In the genomic region with DNA sequence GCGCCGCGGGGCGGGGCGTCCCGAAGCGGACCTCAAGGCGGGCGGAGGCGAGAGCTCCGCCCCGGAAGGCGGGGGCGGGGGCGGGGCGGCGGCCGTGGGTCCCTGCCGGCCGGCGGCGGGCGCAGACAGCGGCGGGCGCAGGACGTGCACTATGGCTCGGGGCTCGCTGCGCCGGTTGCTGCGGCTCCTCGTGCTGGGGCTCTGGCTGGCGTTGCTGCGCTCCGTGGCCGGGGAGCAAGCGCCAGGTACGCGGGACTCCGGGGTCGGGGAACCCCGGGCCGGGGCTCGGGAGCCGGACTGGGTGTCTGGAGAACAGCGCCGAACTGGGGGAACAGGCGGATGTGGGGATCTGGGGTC, we compare ENCODE assay signal across 1 cellular context.
TF ChIP-seq lines count a peak whose summit lies in the region.

A gene with protein sequence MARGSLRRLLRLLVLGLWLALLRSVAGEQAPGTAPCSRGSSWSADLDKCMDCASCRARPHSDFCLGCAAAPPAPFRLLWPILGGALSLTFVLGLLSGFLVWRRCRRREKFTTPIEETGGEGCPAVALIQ (plus strand): TSS at position 122 of the 357 bp plus-strand sequence. CDS start 30 bp downstream, at position 152.

TF ChIP-seq in HepG2, 621 proteins besides CTCF, POLR2A, EP300 and RAD21 (continued from another document and continues in another):
- TF ChIP-seq BCL3 (CRISPR knock-in tag; IDR thresholded peaks at IDR 0.05) = 0 out of 2 replicates have a peak, but pooled peaks have one; percentile 62
- no peak for TF ChIP-seq GLI4 (CRISPR knock-in tag; IDR thresholded peaks at IDR 0.05; ENCODE audit: borderline replicate concordance)
- no peak for TF ChIP-seq ZBTB14 (CRISPR knock-in tag; IDR thresholded peaks at IDR 0.05)
- no peak for TF ChIP-seq MZF1 (CRISPR knock-in tag; IDR thresholded peaks at IDR 0.05; ENCODE audit: borderline replicate concordance)
- TF ChIP-seq, protein P1, sequence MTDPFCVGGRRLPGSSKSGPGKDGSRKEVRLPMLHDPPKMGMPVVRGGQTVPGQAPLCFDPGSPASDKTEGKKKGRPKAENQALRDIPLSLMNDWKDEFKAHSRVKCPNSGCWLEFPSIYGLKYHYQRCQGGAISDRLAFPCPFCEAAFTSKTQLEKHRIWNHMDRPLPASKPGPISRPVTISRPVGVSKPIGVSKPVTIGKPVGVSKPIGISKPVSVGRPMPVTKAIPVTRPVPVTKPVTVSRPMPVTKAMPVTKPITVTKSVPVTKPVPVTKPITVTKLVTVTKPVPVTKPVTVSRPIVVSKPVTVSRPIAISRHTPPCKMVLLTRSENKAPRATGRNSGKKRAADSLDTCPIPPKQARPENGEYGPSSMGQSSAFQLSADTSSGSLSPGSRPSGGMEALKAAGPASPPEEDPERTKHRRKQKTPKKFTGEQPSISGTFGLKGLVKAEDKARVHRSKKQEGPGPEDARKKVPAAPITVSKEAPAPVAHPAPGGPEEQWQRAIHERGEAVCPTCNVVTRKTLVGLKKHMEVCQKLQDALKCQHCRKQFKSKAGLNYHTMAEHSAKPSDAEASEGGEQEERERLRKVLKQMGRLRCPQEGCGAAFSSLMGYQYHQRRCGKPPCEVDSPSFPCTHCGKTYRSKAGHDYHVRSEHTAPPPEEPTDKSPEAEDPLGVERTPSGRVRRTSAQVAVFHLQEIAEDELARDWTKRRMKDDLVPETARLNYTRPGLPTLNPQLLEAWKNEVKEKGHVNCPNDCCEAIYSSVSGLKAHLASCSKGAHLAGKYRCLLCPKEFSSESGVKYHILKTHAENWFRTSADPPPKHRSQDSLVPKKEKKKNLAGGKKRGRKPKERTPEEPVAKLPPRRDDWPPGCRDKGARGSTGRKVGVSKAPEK (CRISPR knock-in tag; IDR thresholded peaks at IDR 0.05; ENCODE audit: borderline replicate concordance) = no peak
- no peak for TF ChIP-seq ZNF282 (IDR thresholded peaks at IDR 0.05; ENCODE audit: partially characterized antibody)
- 0 out of 2 replicates have a peak, but pooled peaks have one; percentile 13 for TF ChIP-seq MTF1 (CRISPR knock-in tag; IDR thresholded peaks at IDR 0.05)
- TF ChIP-seq ZNF724P (CRISPR knock-in tag; IDR thresholded peaks at IDR 0.05; ENCODE audit: borderline replicate concordance) = no peak
- no peak for TF ChIP-seq ZNF468 (CRISPR knock-in tag; IDR thresholded peaks at IDR 0.05)
- TF ChIP-seq, protein P2, sequence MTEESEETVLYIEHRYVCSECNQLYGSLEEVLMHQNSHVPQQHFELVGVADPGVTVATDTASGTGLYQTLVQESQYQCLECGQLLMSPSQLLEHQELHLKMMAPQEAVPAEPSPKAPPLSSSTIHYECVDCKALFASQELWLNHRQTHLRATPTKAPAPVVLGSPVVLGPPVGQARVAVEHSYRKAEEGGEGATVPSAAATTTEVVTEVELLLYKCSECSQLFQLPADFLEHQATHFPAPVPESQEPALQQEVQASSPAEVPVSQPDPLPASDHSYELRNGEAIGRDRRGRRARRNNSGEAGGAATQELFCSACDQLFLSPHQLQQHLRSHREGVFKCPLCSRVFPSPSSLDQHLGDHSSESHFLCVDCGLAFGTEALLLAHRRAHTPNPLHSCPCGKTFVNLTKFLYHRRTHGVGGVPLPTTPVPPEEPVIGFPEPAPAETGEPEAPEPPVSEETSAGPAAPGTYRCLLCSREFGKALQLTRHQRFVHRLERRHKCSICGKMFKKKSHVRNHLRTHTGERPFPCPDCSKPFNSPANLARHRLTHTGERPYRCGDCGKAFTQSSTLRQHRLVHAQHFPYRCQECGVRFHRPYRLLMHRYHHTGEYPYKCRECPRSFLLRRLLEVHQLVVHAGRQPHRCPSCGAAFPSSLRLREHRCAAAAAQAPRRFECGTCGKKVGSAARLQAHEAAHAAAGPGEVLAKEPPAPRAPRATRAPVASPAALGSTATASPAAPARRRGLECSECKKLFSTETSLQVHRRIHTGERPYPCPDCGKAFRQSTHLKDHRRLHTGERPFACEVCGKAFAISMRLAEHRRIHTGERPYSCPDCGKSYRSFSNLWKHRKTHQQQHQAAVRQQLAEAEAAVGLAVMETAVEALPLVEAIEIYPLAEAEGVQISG (CRISPR knock-in tag; IDR thresholded peaks at IDR 0.05) = peak; percentile 17; the same call in 1 of the 2 replicates
- no peak for TF ChIP-seq JUND (CRISPR knock-in tag; IDR thresholded peaks at IDR 0.05)
- TF ChIP-seq SP1 (IDR thresholded peaks at IDR 0.05) = no peak
- no peak for TF ChIP-seq SP1 (CRISPR knock-in tag; IDR thresholded peaks at IDR 0.05)
- TF ChIP-seq ZFP37 (CRISPR knock-in tag; IDR thresholded peaks at IDR 0.05; ENCODE audit: borderline replicate concordance) = no peak
- no peak for TF ChIP-seq ZNF674 (CRISPR knock-in tag; IDR thresholded peaks at IDR 0.05; ENCODE audit: low read depth)
- TF ChIP-seq ZNF292 (CRISPR knock-in tag; IDR thresholded peaks at IDR 0.05; ENCODE audit: borderline replicate concordance, low read depth) = no peak
- TF ChIP-seq PHB2 (IDR thresholded peaks at IDR 0.05; ENCODE audit: partially characterized antibody) = no peak
- no peak for TF ChIP-seq NR2F2 (IDR thresholded peaks at IDR 0.05; ENCODE audit: borderline replicate concordance, low read depth)
- TF ChIP-seq NPAS2 (CRISPR knock-in tag; IDR thresholded peaks at IDR 0.05; ENCODE audit: borderline replicate concordance) = no peak
- no peak for TF ChIP-seq AFF4 (CRISPR knock-in tag; IDR thresholded peaks at IDR 0.05)
- no peak for TF ChIP-seq BHLHE40 (IDR thresholded peaks at IDR 0.05; ENCODE audit: low read length)
- peak; percentile 53 for TF ChIP-seq ZNF883 (CRISPR knock-in tag; IDR thresholded peaks at IDR 0.05; ENCODE audit: not compliant biosample characterization)
- TF ChIP-seq MEIS2 (CRISPR knock-in tag; IDR thresholded peaks at IDR 0.05) = peak; percentile 83
- TF ChIP-seq, protein P3, sequence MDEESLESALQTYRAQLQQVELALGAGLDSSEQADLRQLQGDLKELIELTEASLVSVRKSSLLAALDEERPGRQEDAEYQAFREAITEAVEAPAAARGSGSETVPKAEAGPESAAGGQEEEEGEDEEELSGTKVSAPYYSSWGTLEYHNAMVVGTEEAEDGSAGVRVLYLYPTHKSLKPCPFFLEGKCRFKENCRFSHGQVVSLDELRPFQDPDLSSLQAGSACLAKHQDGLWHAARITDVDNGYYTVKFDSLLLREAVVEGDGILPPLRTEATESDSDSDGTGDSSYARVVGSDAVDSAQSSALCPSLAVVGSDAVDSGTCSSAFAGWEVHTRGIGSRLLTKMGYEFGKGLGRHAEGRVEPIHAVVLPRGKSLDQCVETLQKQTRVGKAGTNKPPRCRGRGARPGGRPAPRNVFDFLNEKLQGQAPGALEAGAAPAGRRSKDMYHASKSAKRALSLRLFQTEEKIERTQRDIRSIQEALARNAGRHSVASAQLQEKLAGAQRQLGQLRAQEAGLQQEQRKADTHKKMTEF (CRISPR knock-in tag; IDR thresholded peaks at IDR 0.05) = no peak
- TF ChIP-seq, protein P4, sequence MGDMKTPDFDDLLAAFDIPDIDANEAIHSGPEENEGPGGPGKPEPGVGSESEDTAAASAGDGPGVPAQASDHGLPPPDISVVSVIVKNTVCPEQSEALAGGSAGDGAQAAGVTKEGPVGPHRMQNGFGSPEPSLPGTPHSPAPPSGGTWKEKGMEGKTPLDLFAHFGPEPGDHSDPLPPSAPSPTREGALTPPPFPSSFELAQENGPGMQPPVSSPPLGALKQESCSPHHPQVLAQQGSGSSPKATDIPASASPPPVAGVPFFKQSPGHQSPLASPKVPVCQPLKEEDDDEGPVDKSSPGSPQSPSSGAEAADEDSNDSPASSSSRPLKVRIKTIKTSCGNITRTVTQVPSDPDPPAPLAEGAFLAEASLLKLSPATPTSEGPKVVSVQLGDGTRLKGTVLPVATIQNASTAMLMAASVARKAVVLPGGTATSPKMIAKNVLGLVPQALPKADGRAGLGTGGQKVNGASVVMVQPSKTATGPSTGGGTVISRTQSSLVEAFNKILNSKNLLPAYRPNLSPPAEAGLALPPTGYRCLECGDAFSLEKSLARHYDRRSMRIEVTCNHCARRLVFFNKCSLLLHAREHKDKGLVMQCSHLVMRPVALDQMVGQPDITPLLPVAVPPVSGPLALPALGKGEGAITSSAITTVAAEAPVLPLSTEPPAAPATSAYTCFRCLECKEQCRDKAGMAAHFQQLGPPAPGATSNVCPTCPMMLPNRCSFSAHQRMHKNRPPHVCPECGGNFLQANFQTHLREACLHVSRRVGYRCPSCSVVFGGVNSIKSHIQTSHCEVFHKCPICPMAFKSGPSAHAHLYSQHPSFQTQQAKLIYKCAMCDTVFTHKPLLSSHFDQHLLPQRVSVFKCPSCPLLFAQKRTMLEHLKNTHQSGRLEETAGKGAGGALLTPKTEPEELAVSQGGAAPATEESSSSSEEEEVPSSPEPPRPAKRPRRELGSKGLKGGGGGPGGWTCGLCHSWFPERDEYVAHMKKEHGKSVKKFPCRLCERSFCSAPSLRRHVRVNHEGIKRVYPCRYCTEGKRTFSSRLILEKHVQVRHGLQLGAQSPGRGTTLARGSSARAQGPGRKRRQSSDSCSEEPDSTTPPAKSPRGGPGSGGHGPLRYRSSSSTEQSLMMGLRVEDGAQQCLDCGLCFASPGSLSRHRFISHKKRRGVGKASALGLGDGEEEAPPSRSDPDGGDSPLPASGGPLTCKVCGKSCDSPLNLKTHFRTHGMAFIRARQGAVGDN (CRISPR knock-in tag; IDR thresholded peaks at IDR 0.05) = peak; percentile 33; the same call in 1 of the 2 replicates
- TF ChIP-seq MAZ (IDR thresholded peaks at IDR 0.05; ENCODE audit: borderline replicate concordance, low read depth, low read length) = no peak
- no peak for TF ChIP-seq MAZ (CRISPR knock-in tag; IDR thresholded peaks at IDR 0.05; ENCODE audit: low read depth)
- TF ChIP-seq PAXIP1 (CRISPR knock-in tag; conservative IDR thresholded peaks at IDR 0.05) = no peak
- TF ChIP-seq GATA4 (IDR thresholded peaks at IDR 0.05; ENCODE audit: borderline replicate concordance, low read depth) = no peak; the same call in 1 of the 2 replicates
- no peak for TF ChIP-seq MXD1 (CRISPR knock-in tag; IDR thresholded peaks at IDR 0.05)
- TF ChIP-seq ZNF354B (CRISPR knock-in tag; IDR thresholded peaks at IDR 0.05) = no peak
